Comparison of ENCODE assay signal across 11 cellular contexts in genomic region chr2:98463551-98463971, GRCh38. TPM values are rescaled to one million over a fixed set of nuclear protein-coding genes. Genes with fewer than 3 reads are reported as not detected.
DNase-seq lines count a peak whose midpoint lies in the region; ATAC-seq and TF ChIP-seq lines count a peak whose summit lies in the region.
"Had no signal": no experiment of that assay in that cellular context is flagged by ENCODE, and none has a peak within 500 bp of the region (broad histone marks: within the 10 kb centered on the region; RNA-seq: fewer than 3 reads in every experiment).

No MANE protein-coding gene starts in this region.

- H3K27me3 Mint-ChIP-seq in activated CD4-positive, alpha-beta memory T cell treated with anti-CD3 and anti-CD28 coated beads, Interleukin-2, amount 10 ng/mL, durations not matched to agents 7 days and 5 days = no peaks in the 10 kb centered on the region
- H3K27me3 Mint-ChIP-seq: type B pancreatic cell had no signal

- TF ChIP-seq POLR2A in upper lobe of left lung (IDR thresholded peaks at IDR 0.05) = no peak

- H3K27ac ChIP-seq in upper lobe of left lung = peak overlapping the region; percentile 76 to 82 (median 80)
- no peak overlapping the region for H3K27ac ChIP-seq in GM23248
- peak overlapping the region in 4 of 59 donors; percentile 21 to 75 (median 52) for H3K27ac ChIP-seq in dorsolateral prefrontal cortex

- peaks cover 95% of the 10 kb centered on the region for H3K4me1 Mint-ChIP-seq in activated CD4-positive, alpha-beta memory T cell treated with anti-CD3 and anti-CD28 coated beads, Interleukin-2, amount 10 ng/mL, durations not matched to agents 7 days and 5 days

- H3K4me3 Mint-ChIP-seq in activated CD4-positive, alpha-beta memory T cell treated with anti-CD3 and anti-CD28 coated beads, Interleukin-2, amount 10 ng/mL, durations not matched to agents 7 days and 5 days = peak overlapping the region; percentile 72
- H3K4me3 Mint-ChIP-seq: type B pancreatic cell had no signal

- peaks cover 72% of the 10 kb centered on the region for H3K79me2 ChIP-seq in GM23248 (ENCODE audit: insufficient read depth)

- H3K27me3 ChIP-seq in iPS-15b (ENCODE audit: control insufficient read depth, insufficient read depth, low read length) (no peaks in the 10 kb centered on the region), upper lobe of left lung (no peaks in the 10 kb centered on the region), GM23248 (replicated peaks; ENCODE audit: insufficient read depth) (no peaks in the 10 kb centered on the region), dorsolateral prefrontal cortex (no peaks in the 10 kb centered on the region)
- H3K27me3 ChIP-seq: breast epithelium had no signal

- no peak for ATAC-seq in upper lobe of left lung (ENCODE audit: low FRiP score in 2 of 2)
- ATAC-seq in HG02870 (IDR thresholded peaks at IDR 0.05; ENCODE audit: unreplicated experiment) = no peak
- ATAC-seq: Right ventricle myocardium inferior had no signal

- no peak for TF ChIP-seq EP300 in upper lobe of left lung (IDR thresholded peaks at IDR 0.05)

- POLR2A ChIA-PET in activated CD4-positive, alpha-beta memory T cell treated with anti-CD3 and anti-CD28 coated beads, Interleukin-2, amount 10 ng/mL, durations not matched to agents 7 days and 5 days (lab: Charles Lee) = interaction anchor here (0.9 to 23.7 kb wide), 9 partner anchors 8 to 308 kb away, joined by 3 to 500 read pairs (median 16); partner anchors contain the start of gene INPP4A

- no peaks in the 10 kb centered on the region for H4K20me1 ChIP-seq in GM23248 (ENCODE audit: insufficient read depth)

- H3K4me1 ChIP-seq in iPS-15b (ENCODE audit: control insufficient read depth, insufficient read depth, low read length) (peaks cover 18% of the 10 kb centered on the region), upper lobe of left lung (peaks cover 45 to 66% (median 62%) of the 10 kb centered on the region in 4 donors), GM23248 (ENCODE audit: insufficient read depth) (peaks cover 10% of the 10 kb centered on the region)
- H3K4me1 ChIP-seq: breast epithelium had no signal

- H3K4me3 ChIP-seq in iPS-15b (ENCODE audit: low read depth, low read length) (no peak overlapping the region), upper lobe of left lung (no peak overlapping the region), GM23248 (no peak overlapping the region), dorsolateral prefrontal cortex (no peak overlapping the region)
- H3K4me3 ChIP-seq: breast epithelium had no signal

- TF ChIP-seq CTCF in upper lobe of left lung (IDR thresholded peaks at IDR 0.05) (no peak), dorsolateral prefrontal cortex (IDR thresholded peaks at IDR 0.05 in 54 of 56, conservative IDR thresholded peaks at IDR 0.05 in 2 of 56; ENCODE audit: low read depth in 1 of 56, partially characterized antibody in 56 of 56) (no peak)

- no peaks in the 10 kb centered on the region for H3F3A ChIP-seq in GM23248 (ENCODE audit: insufficient read depth)

- H3K9me3 Mint-ChIP-seq in activated CD4-positive, alpha-beta memory T cell treated with anti-CD3 and anti-CD28 coated beads, Interleukin-2, amount 10 ng/mL, durations not matched to agents 7 days and 5 days = no peaks in the 10 kb centered on the region
- H3K9me3 Mint-ChIP-seq: type B pancreatic cell had no signal

- peaks cover 50% of the 10 kb centered on the region for H3K36me3 Mint-ChIP-seq in activated CD4-positive, alpha-beta memory T cell treated with anti-CD3 and anti-CD28 coated beads, Interleukin-2, amount 10 ng/mL, durations not matched to agents 7 days and 5 days (ENCODE audit: low read depth)

- in situ Hi-C loops in GM23248 (cut with MboI) = no loop called here

- H3K9me3 ChIP-seq in iPS-15b (ENCODE audit: control insufficient read depth, insufficient read depth, low read length) (no peaks in the 10 kb centered on the region), upper lobe of left lung (no peaks in the 10 kb centered on the region), GM23248 (ENCODE audit: low read depth) (no peaks in the 10 kb centered on the region)
- H3K9me3 ChIP-seq: breast epithelium had no signal

- intact Hi-C loops in dorsolateral prefrontal cortex (cut with DNase I) = no loop called here

- WGBS in upper lobe of left lung, 2 donors = 75 to 76% methylated on average over 8 to 10 of the region's 10 CpGs
- 94 to 97% methylated on average over 9 to 10 of the region's 10 CpGs for WGBS in GM23248 (ENCODE audit: low coverage in 1 of 2, low lambda C conversion rate in 2 of 2, missing lambda C conversion rate in 2 of 2), 2 experiments

- H3K4me2 ChIP-seq in GM23248 (ENCODE audit: unreplicated experiment) = no peak overlapping the region

- peak overlapping the region; percentile 100 for H3K27ac Mint-ChIP-seq in activated CD4-positive, alpha-beta memory T cell treated with anti-CD3 and anti-CD28 coated beads, Interleukin-2, amount 10 ng/mL, durations not matched to agents 7 days and 5 days

- peak; percentile 4 for DNase-seq in activated naive CD4-positive, alpha-beta T cell treated with Interleukin-2 at 50 U/mL for 16 hours
- no peak for DNase-seq in activated naive CD4-positive, alpha-beta T cell treated with anti-CD3 and anti-CD28 coated beads, Interleukin-2, amount 50 U/mL, for 16 hours
- no peak for DNase-seq in activated CD4-positive, alpha-beta memory T cell treated with anti-CD3 and anti-CD28 coated beads, Interleukin-2, amount 10 ng/mL, durations not matched to agents 7 days and 5 days
- DNase-seq in upper lobe of left lung (no peak), GM23248 (no peak), dorsolateral prefrontal cortex (no peak)

- H3K9ac ChIP-seq in iPS-15b (ENCODE audit: low read depth, low read length) = peak overlapping the region; percentile 16
- no peak overlapping the region for H3K9ac ChIP-seq in GM23248

- CTCF ChIA-PET in activated CD4-positive, alpha-beta memory T cell treated with anti-CD3 and anti-CD28 coated beads, Interleukin-2, amount 10 ng/mL, durations not matched to agents 7 days and 5 days (lab: Charles Lee) = interaction anchor here (0.7 to 5.8 kb wide), 10 partner anchors 9 to 105 kb away, joined by 3 to 56 read pairs (median 5); no protein-coding TSS in a partner anchor

- no peaks in the 10 kb centered on the region for H3K9me2 ChIP-seq in GM23248 (ENCODE audit: insufficient read depth)

- H2AFZ ChIP-seq in GM23248 = no peak overlapping the region

- H3K36me3 ChIP-seq in iPS-15b (ENCODE audit: control insufficient read depth, insufficient read depth, low read length) (peaks cover 10% of the 10 kb centered on the region), upper lobe of left lung (no peaks in the 10 kb centered on the region), GM23248 (ENCODE audit: low read depth) (no peaks in the 10 kb centered on the region)
- H3K36me3 ChIP-seq: breast epithelium had no signal

RNA-seq across cellular contexts. Expression of gene INPP4A, which starts 18.9 kb away (rescaled TPM):
- total RNA-seq in activated CD4-positive, alpha-beta memory T cell treated with anti-CD3 and anti-CD28 coated beads, Interleukin-2, amount 10 ng/mL, durations not matched to agents 7 days and 5 days = 100 to 1,000 TPM; 123 to 127 TPM
- 10 to 100 TPM; 23.3 to 93.2 (median 36.5) TPM for total RNA-seq in upper lobe of left lung
- 16.0 and 22.8 TPM in 2 replicates for total RNA-seq in GM23248 (2014; rRNA removed; shearing (Covaris generic))
- 8.0 and 9.5 TPM in 2 replicates for polyA plus RNA-seq in GM23248 (2016; fragmentation: Nextera tagmentation; extraction: Ambion mirVana)
- 100 to 1,000 TPM in 104 of 120 experiments, 10 to 100 TPM in 16; 54.2 to 160 (median 122) TPM for total RNA-seq in dorsolateral prefrontal cortex
